ENCODE assay signal across 23 cellular contexts in the genomic region with DNA sequence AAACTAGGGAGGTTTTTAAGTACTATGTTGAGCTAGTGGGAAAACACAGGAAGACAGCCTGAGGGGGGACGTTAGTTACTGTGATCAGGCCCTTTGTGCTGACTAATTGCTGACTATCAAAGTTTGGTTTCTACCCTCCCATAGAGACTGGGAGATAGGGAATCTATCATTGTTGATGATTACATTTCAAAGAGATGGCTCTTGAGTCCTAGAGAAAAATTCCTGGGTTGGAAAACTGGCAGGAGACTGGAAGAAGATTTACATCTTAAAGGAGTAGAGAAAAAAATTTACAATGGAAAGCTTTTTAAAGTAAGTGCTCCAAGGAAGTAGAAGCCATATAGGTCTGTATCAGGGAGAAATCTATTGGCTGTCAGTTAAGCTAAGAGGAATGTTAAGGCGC.
"Had no signal": no experiment of that assay in that cellular context is flagged by ENCODE, and none has a peak within 500 bp of the region (broad histone marks: within the 10 kb centered on the region; RNA-seq: fewer than 3 reads in every experiment).

No MANE protein-coding gene starts in this region.

- H3K79me2 ChIP-seq: hepatocyte had no signal

- H3K4me2 ChIP-seq: hepatocyte had no signal

- H3K4me1 ChIP-seq: ascending aorta, esophagus muscularis mucosa, right atrium auricular region, tibial artery, uterus had no signal

- H3K36me3 Mint-ChIP-seq: activated CD4-positive, alpha-beta memory T cell treated with anti-CD3 and anti-CD28 coated beads for 36 hours; activated CD8-positive, alpha-beta memory T cell treated with anti-CD3 and anti-CD28 coated beads, Interleukin-2, amount 10 ng/mL, durations not matched to agents 7 days and 5 days; activated naive CD4-positive, alpha-beta T cell treated with anti-CD3 and anti-CD28 coated beads, Interleukin-2, amount 10 ng/mL, durations not matched to agents 7 days and 5 days; naive thymus-derived CD4-positive, alpha-beta T cell; stimulated activated naive B cell treated with anti-CD40 and anti-IgM and Interleukin-4, amounts not matched to agents 10 μg/mL and 1 μg/mL and 100 μg/mL, for 72 hours had no signal

- H3K4me3 Mint-ChIP-seq: activated CD4-positive, alpha-beta memory T cell treated with anti-CD3 and anti-CD28 coated beads for 36 hours; activated CD4-positive, alpha-beta T cell treated with anti-CD3 and anti-CD28 coated beads for 36 hours; activated CD8-positive, alpha-beta memory T cell treated with anti-CD3 and anti-CD28 coated beads, Interleukin-2, amount 10 ng/mL, durations not matched to agents 7 days and 5 days; activated naive CD4-positive, alpha-beta T cell treated with anti-CD3 and anti-CD28 coated beads, Interleukin-2, amount 10 ng/mL, durations not matched to agents 7 days and 5 days; naive thymus-derived CD4-positive, alpha-beta T cell; stimulated activated naive B cell treated with anti-CD40 and anti-IgM and Interleukin-4, amounts not matched to agents 10 μg/mL and 1 μg/mL and 100 μg/mL, for 72 hours had no signal

- H3K4me3 ChIP-seq: ascending aorta, cardiac muscle cell, esophagus muscularis mucosa, hepatocyte, lung, mucosa of descending colon, right atrium auricular region, skin epidermis, tibial artery, uterus had no signal

- H3K9me3 Mint-ChIP-seq: activated CD4-positive, alpha-beta memory T cell treated with anti-CD3 and anti-CD28 coated beads for 36 hours; activated naive CD4-positive, alpha-beta T cell treated with anti-CD3 and anti-CD28 coated beads, Interleukin-2, amount 10 ng/mL, durations not matched to agents 7 days and 5 days; activated T-helper 2 cell treated with anti-CD3 and anti-CD28 coated beads, Interferon-gamma antibody, Interleukin-2, Interleukin-4, amounts not matched to agents 10 μg/mL and 5 μg/mL and 100 μg/mL, durations not matched to agents 14 hours and 24 hours and 36 hours; stimulated activated naive B cell treated with anti-CD40 and anti-IgM and Interleukin-4, amounts not matched to agents 10 μg/mL and 1 μg/mL and 100 μg/mL, for 72 hours had no signal

- DNase-seq: activated CD4-positive, alpha-beta memory T cell treated with anti-CD3 and anti-CD28 coated beads for 36 hours; activated CD4-positive, alpha-beta T cell treated with anti-CD3 and anti-CD28 coated beads for 36 hours; activated CD8-positive, alpha-beta memory T cell treated with anti-CD3 and anti-CD28 coated beads, Interleukin-2, amount 10 ng/mL, durations not matched to agents 7 days and 5 days; activated naive CD4-positive, alpha-beta T cell treated with anti-CD3 and anti-CD28 coated beads, Interleukin-2, amount 10 ng/mL, durations not matched to agents 7 days and 5 days; activated T-cell treated with anti-CD3 and anti-CD28 coated beads, Interleukin-2, amount 50 U/mL, for 1 hour; left colon; mucosa of descending colon; naive thymus-derived CD4-positive, alpha-beta T cell; stimulated activated CD4-positive, alpha-beta T cell treated with anti-CD3 and anti-CD28 coated beads, Interleukin-15, amount 100 ng/mL, for 24 hours; stimulated activated CD4-positive, alpha-beta T cell treated with anti-CD3 and anti-CD28 coated beads, Interleukin-4, amount 100 ng/mL, for 1 hour; stimulated activated naive B cell treated with anti-CD40 and anti-IgM and Interleukin-4, amounts not matched to agents 10 μg/mL and 1 μg/mL and 100 μg/mL, for 72 hours; tibial artery; uterus had no signal

- FAIRE-seq: endometrium had no signal

- H3K36me3 ChIP-seq: ascending aorta, cardiac muscle cell, esophagus muscularis mucosa, right atrium auricular region, tibial artery, uterus had no signal

- H3K9me3 ChIP-seq: ascending aorta, esophagus muscularis mucosa, mucosa of descending colon, right atrium auricular region, tibial artery, uterus had no signal

- H3K4me1 Mint-ChIP-seq: activated CD4-positive, alpha-beta T cell treated with anti-CD3 and anti-CD28 coated beads for 36 hours; activated CD8-positive, alpha-beta memory T cell treated with anti-CD3 and anti-CD28 coated beads, Interleukin-2, amount 10 ng/mL, durations not matched to agents 7 days and 5 days; activated naive CD4-positive, alpha-beta T cell treated with anti-CD3 and anti-CD28 coated beads, Interleukin-2, amount 10 ng/mL, durations not matched to agents 7 days and 5 days; naive thymus-derived CD4-positive, alpha-beta T cell; stimulated activated naive B cell treated with anti-CD40 and anti-IgM and Interleukin-4, amounts not matched to agents 10 μg/mL and 1 μg/mL and 100 μg/mL, for 72 hours had no signal

- ATAC-seq: activated CD4-positive, alpha-beta T cell treated with anti-CD3 and anti-CD28 coated beads for 36 hours; activated CD8-positive, alpha-beta memory T cell treated with anti-CD3 and anti-CD28 coated beads, Interleukin-2, amount 10 ng/mL, durations not matched to agents 7 days and 5 days; left colon; mucosa of descending colon; naive thymus-derived CD4-positive, alpha-beta T cell; stimulated activated naive B cell treated with anti-CD40 and anti-IgM and Interleukin-4, amounts not matched to agents 10 μg/mL and 1 μg/mL and 100 μg/mL, for 72 hours had no signal

- H3K27ac ChIP-seq: ascending aorta, cardiac muscle cell, esophagus muscularis mucosa, hepatocyte, right atrium auricular region, skin epidermis, tibial artery, uterus, VCaP had no signal

- H3K27ac Mint-ChIP-seq: activated CD4-positive, alpha-beta memory T cell treated with anti-CD3 and anti-CD28 coated beads for 36 hours; activated CD4-positive, alpha-beta T cell treated with anti-CD3 and anti-CD28 coated beads for 36 hours; activated CD8-positive, alpha-beta memory T cell treated with anti-CD3 and anti-CD28 coated beads, Interleukin-2, amount 10 ng/mL, durations not matched to agents 7 days and 5 days; activated naive CD4-positive, alpha-beta T cell treated with anti-CD3 and anti-CD28 coated beads, Interleukin-2, amount 10 ng/mL, durations not matched to agents 7 days and 5 days; activated T-helper 2 cell treated with anti-CD3 and anti-CD28 coated beads, Interferon-gamma antibody, Interleukin-2, Interleukin-4, amounts not matched to agents 10 μg/mL and 5 μg/mL and 100 μg/mL, durations not matched to agents 14 hours and 24 hours and 36 hours; naive thymus-derived CD4-positive, alpha-beta T cell; stimulated activated naive B cell treated with anti-CD40 and anti-IgM and Interleukin-4, amounts not matched to agents 10 μg/mL and 1 μg/mL and 100 μg/mL, for 72 hours had no signal

- H3K27me3 Mint-ChIP-seq: activated CD4-positive, alpha-beta memory T cell treated with anti-CD3 and anti-CD28 coated beads for 36 hours; activated CD4-positive, alpha-beta T cell treated with anti-CD3 and anti-CD28 coated beads for 36 hours; activated CD8-positive, alpha-beta memory T cell treated with anti-CD3 and anti-CD28 coated beads, Interleukin-2, amount 10 ng/mL, durations not matched to agents 7 days and 5 days; activated naive CD4-positive, alpha-beta T cell treated with anti-CD3 and anti-CD28 coated beads, Interleukin-2, amount 10 ng/mL, durations not matched to agents 7 days and 5 days; naive thymus-derived CD4-positive, alpha-beta T cell; stimulated activated naive B cell treated with anti-CD40 and anti-IgM and Interleukin-4, amounts not matched to agents 10 μg/mL and 1 μg/mL and 100 μg/mL, for 72 hours had no signal

- H2AFZ ChIP-seq: hepatocyte had no signal

- H3K27me3 ChIP-seq: ascending aorta, cardiac muscle cell, esophagus muscularis mucosa, hepatocyte, right atrium auricular region, tibial artery, uterus had no signal
